7 cellular contexts compared by ENCODE assay signal in the genomic region with DNA sequence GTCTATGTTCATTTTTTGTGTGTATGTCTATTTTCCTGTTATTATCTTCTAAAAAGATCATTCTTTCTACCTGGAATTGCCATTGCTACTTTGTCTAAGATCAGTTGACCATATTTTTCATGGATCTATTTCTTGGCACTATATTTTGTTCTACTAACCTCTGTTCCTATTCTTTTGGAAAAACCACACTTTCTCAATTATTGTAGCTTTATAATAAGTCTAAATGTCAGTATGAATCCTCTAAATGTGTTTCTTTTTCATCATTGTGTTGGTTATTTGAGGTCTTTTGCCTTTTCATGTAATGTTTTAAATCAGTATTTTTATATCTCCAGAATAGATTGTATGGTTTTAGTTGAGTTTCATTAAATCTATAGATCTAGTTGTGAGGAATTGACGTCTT.
"Had no signal": no experiment of that assay in that cellular context is flagged by ENCODE, and none has a peak within 500 bp of the region (broad histone marks: within the 10 kb centered on the region; RNA-seq: fewer than 3 reads in every experiment).

No MANE protein-coding gene starts in this region.

- DNase-seq: GDM1, GF-D8 had no signal

- FAIRE-seq: GM12878, GM12891, GM12892, GM18507, GM19239 had no signal

- ATAC-seq: GM12878 had no signal

- H3K4me3 ChIP-seq: GM12878 had no signal
